ENCODE assay signal across 8 cellular contexts in the genomic region with DNA sequence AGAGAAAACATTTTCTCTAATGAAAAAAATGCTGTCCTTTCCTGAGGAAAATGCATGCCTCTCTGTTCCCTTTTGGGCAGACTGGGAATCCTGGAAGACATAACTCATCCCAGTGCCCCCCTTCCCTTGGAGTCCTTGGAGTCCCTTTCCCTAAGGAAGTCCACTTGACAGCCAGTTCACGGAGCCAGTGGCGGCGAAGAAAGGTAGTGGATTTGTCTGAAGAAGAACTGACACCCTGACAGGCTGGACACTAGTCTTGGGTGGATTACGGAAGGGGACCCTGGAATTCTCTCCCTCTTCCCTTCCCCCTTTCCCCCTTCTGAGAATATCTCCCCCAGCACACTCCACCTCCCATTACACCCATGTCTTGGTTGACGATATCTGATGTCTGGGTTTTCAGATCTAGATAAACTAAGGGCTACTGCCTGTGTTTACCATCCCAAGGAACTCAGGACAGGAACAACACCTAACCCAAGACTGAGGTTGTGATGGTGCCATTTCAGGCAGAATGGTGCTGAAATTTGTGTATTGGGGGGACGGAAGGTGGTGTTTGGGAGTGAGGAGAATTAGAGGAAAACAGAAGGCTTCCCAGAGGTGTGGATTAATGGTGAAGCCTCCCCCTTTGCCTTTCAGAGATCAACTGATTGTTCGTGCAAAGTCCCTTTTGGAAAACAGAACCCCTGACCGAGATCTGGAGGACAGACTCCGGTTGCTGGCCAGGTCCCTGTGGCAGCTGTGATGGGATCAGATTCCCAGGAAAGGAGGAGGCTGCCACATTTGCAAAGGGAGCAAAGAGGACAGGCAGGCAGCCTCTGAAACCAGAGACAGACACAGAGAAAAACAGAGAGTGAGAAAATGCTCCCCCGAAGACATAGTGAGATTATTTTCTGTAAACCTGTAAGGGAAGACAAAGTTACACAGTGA. TPM values are rescaled to one million over a fixed set of nuclear protein-coding genes. Genes with fewer than 3 reads are reported as not detected.
DNase-seq lines count a peak whose midpoint lies in the region; ATAC-seq and TF ChIP-seq lines count a peak whose summit lies in the region.

No MANE protein-coding gene starts in this region.

- no peaks in the 10 kb centered on the region for H3K36me3 Mint-ChIP-seq in T-cell
- H3K36me3 Mint-ChIP-seq in glutamatergic neuron (ENCODE audit: unreplicated experiment) = no peaks in the 10 kb centered on the region

- H3K4me3 ChIP-seq in GM12875 (ENCODE audit: low read depth, low read length) = peak overlapping the region; percentile 71
- peak overlapping the region; percentile 73 for H3K4me3 ChIP-seq in skeletal muscle cell (ENCODE audit: low read depth, low read length)

- POLR2A ChIA-PET in T-cell (lab: Charles Lee) = no interaction called here

- H3K4me3 Mint-ChIP-seq in T-cell (peak overlapping the region in 2 of 3 donors; percentile 35 to 64), glutamatergic neuron (ENCODE audit: unreplicated experiment) (peak overlapping the region; percentile 99)

- H3K27ac Mint-ChIP-seq in T-cell (no peak overlapping the region), glutamatergic neuron (ENCODE audit: unreplicated experiment) (peak overlapping the region; percentile 97)

- H3K9me3 Mint-ChIP-seq in T-cell = no peaks in the 10 kb centered on the region
- H3K9me3 Mint-ChIP-seq in glutamatergic neuron (ENCODE audit: unreplicated experiment) = peaks cover 9% of the 10 kb centered on the region

- TF ChIP-seq CTCF in GM12875 (IDR thresholded peaks at IDR 0.05; ENCODE audit: borderline replicate concordance, insufficient read depth, low read depth, low read length) (no peak), glutamatergic neuron (IDR thresholded peaks at IDR 0.05; ENCODE audit: partially characterized antibody, unreplicated experiment) (no peak)

- peaks cover 29 to 37% of the 10 kb centered on the region in 2 donors for H3K27me3 Mint-ChIP-seq in T-cell
- H3K27me3 Mint-ChIP-seq in glutamatergic neuron (ENCODE audit: unreplicated experiment) = peaks cover 2% of the 10 kb centered on the region

- CTCF ChIA-PET in T-cell (lab: Charles Lee) = no interaction called here

- DNase-seq in T-cell (no peak), glutamatergic neuron (peak; percentile 38), skeletal muscle cell (ENCODE audit: low read depth) (no peak), epidermal melanocyte (ENCODE audit: insufficient read length, low spot score) (no peak), NOMO-1 (lab: John Stamatoyannopoulos, UW; ENCODE audit: unreplicated experiment in 2 of 2) (no peak), NCI-H510A (lab: John Stamatoyannopoulos, UW) (no peak)

- ATAC-seq in T-cell (replicated peaks in 1 of 4) (no peak), HG02642 (IDR thresholded peaks at IDR 0.05; ENCODE audit: poor library complexity, unreplicated experiment) (no peak)

- peaks cover 9 to 14% (median 11%) of the 10 kb centered on the region in 3 donors for H3K4me1 Mint-ChIP-seq in T-cell
- peaks cover 41% of the 10 kb centered on the region for H3K4me1 Mint-ChIP-seq in glutamatergic neuron (ENCODE audit: low read depth, unreplicated experiment)

RNA-seq across cellular contexts. Expression of a gene that starts 0.7 kb away (rescaled TPM):
- total RNA-seq in T-cell (1 to 10 TPM in 4 of 5 donors, not detected in 1; 4.1 to 8.6 (median 5.2) TPM), glutamatergic neuron (ENCODE audit: unreplicated experiment) (946 TPM)

Comparison
In these comparisons a context has a peak if more than half of its experiments do, and no peak if none do; other contexts are left out.
1. RNA of a gene that starts 0.7 kb away (total RNA-seq): 946 TPM in glutamatergic neuron (single experiment); 4.1 to 8.6 TPM in T-cell; every median in the first group is over 10 times any median in the second.